ENCODE assay signal across 10 cellular contexts in the genomic region with DNA sequence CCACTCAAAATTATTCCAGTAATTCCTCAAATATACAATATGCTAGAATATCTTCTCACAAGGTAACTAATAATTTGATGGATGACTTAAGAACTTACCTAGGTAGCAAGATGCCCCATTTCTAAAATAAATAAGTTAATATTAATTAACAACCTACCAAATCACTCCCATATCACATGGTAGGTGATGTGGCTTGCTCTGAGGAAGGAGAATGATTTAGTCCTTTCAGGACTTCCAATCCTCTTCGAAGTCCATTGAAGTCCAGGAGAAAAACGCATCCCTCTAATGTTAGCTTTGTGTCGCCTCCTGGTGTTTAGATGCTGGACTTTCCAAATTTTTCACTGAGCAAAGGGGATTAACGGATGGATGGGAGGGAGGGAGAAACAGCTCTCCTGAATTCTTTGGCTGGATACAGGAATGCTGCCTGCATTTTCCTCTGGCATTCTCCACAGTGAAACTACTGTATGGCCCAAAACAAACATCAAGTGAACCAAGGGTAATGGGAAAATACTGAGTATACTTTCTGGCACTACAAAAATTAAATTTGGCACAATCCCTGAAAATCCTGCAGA. TPM values are rescaled to one million over a fixed set of nuclear protein-coding genes. Genes with fewer than 3 reads are reported as not detected.
DNase-seq lines count a peak whose midpoint lies in the region; ATAC-seq and TF ChIP-seq lines count a peak whose summit lies in the region.
"Had no signal": no experiment of that assay in that cellular context is flagged by ENCODE, and none has a peak within 500 bp of the region (broad histone marks: within the 10 kb centered on the region; RNA-seq: fewer than 3 reads in every experiment).

No MANE protein-coding gene starts in this region.

- H3K27ac Mint-ChIP-seq in MCF 10A (ENCODE audit: low read depth, unreplicated experiment) (no peak overlapping the region), type B pancreatic cell (no peak overlapping the region)
- no peak overlapping the region for H3K27ac Mint-ChIP-seq in activated T-cell treated with anti-CD3 and anti-CD28 coated beads, Interleukin-2, amount 50 U/mL, for 72 hours

- H3K27ac ChIP-seq in breast epithelium (peak overlapping the region; percentile 26 to 34), adrenal gland (no peak overlapping the region), left ventricle myocardium inferior (replicated peaks) (no peak overlapping the region)
- H3K27ac ChIP-seq: HL-60 had no signal

- TF ChIP-seq CTCF in breast epithelium (IDR thresholded peaks at IDR 0.05): peak in 2 of 3 donors; percentile 24 to 38
- no peak for TF ChIP-seq CTCF in MCF 10A (IDR thresholded peaks at IDR 0.05; ENCODE audit: unreplicated experiment)
- peak in 4 of 6 experiments; percentile 7 to 37 (median 20) for TF ChIP-seq CTCF in adrenal gland (IDR thresholded peaks at IDR 0.05)
- TF ChIP-seq CTCF in left ventricle myocardium inferior (IDR thresholded peaks at IDR 0.05; ENCODE audit: borderline replicate concordance): peak; percentile 31
- peak; percentile 59 for TF ChIP-seq CTCF in type B pancreatic cell (conservative IDR thresholded peaks at IDR 0.05)

- H3K9me3 Mint-ChIP-seq in MCF 10A (ENCODE audit: unreplicated experiment) (no peaks in the 10 kb centered on the region), type B pancreatic cell (peaks cover 10% of the 10 kb centered on the region)
- peaks cover 2 to 8% of the 10 kb centered on the region in 2 donors for H3K9me3 Mint-ChIP-seq in activated T-cell treated with anti-CD3 and anti-CD28 coated beads, Interleukin-2, amount 50 U/mL, for 72 hours

- no peak for TF ChIP-seq POLR2A in breast epithelium (IDR thresholded peaks at IDR 0.05)
- no peak for TF ChIP-seq POLR2A in adrenal gland (IDR thresholded peaks at IDR 0.05)

- ATAC-seq in activated T-cell treated with anti-CD3 and anti-CD28 coated beads, Interleukin-2, amount 50 U/mL, for 72 hours (replicated peaks in 1 of 2): no peak
- no peak for ATAC-seq in GM21723 (IDR thresholded peaks at IDR 0.05; ENCODE audit: unreplicated experiment)

- H3K4me1 ChIP-seq in breast epithelium: peaks cover 0 to 16% of the 10 kb centered on the region in 2 donors
- H3K4me1 ChIP-seq in adrenal gland (replicated peaks in 1 of 2): no peaks in the 10 kb centered on the region
- peaks cover 31% of the 10 kb centered on the region for H3K4me1 ChIP-seq in left ventricle myocardium inferior

- POLR2A ChIA-PET in MCF 10A (lab: Yijun Ruan, JAX): interaction anchor here (0.7 to 4.7 kb wide), 7 partner anchors 8 to 184 kb away, joined by 3 to 51 read pairs (median 6); no protein-coding TSS in a partner anchor

- H3K4me3 Mint-ChIP-seq in MCF 10A (ENCODE audit: unreplicated experiment): no peak overlapping the region
- H3K4me3 Mint-ChIP-seq in type B pancreatic cell: no peak overlapping the region
- no peak overlapping the region for H3K4me3 Mint-ChIP-seq in activated T-cell treated with anti-CD3 and anti-CD28 coated beads, Interleukin-2, amount 50 U/mL, for 72 hours

- H3K27me3 ChIP-seq in breast epithelium: no peaks in the 10 kb centered on the region
- no peaks in the 10 kb centered on the region for H3K27me3 ChIP-seq in adrenal gland
- H3K27me3 ChIP-seq in left ventricle myocardium inferior (ENCODE audit: low read depth): no peaks in the 10 kb centered on the region

- intact Hi-C loops in breast epithelium (cut with DNase I; ENCODE audit: low total_unique reads) (no loop called here), MCF 10A (cut with micrococcal nuclease) (no loop called here), adrenal gland (cut with DNase I) (no loop called here), left ventricle myocardium inferior (cut with micrococcal nuclease) (no loop called here)

- H3K9me3 ChIP-seq in breast epithelium: no peaks in the 10 kb centered on the region
- no peaks in the 10 kb centered on the region for H3K9me3 ChIP-seq in adrenal gland (replicated peaks in 1 of 3)
- no peaks in the 10 kb centered on the region for H3K9me3 ChIP-seq in left ventricle myocardium inferior (replicated peaks)

- peaks cover 29% of the 10 kb centered on the region for H3K4me1 Mint-ChIP-seq in MCF 10A (ENCODE audit: insufficient read depth, unreplicated experiment)
- peaks cover 14% of the 10 kb centered on the region for H3K4me1 Mint-ChIP-seq in type B pancreatic cell (ENCODE audit: unreplicated experiment)
- no peaks in the 10 kb centered on the region for H3K4me1 Mint-ChIP-seq in activated T-cell treated with anti-CD3 and anti-CD28 coated beads, Interleukin-2, amount 50 U/mL, for 72 hours (ENCODE audit: low read depth)

- H3K27me3 Mint-ChIP-seq in MCF 10A (ENCODE audit: insufficient read depth, unreplicated experiment) (no peaks in the 10 kb centered on the region), type B pancreatic cell (no peaks in the 10 kb centered on the region)
- peaks cover 9% of the 10 kb centered on the region for H3K27me3 Mint-ChIP-seq in activated T-cell treated with anti-CD3 and anti-CD28 coated beads, Interleukin-2, amount 50 U/mL, for 72 hours (ENCODE audit: low read depth)

- H3K4me3 ChIP-seq in breast epithelium: no peak overlapping the region
- no peak overlapping the region for H3K4me3 ChIP-seq in adrenal gland
- H3K4me3 ChIP-seq in left ventricle myocardium inferior: no peak overlapping the region

- CTCF ChIA-PET in MCF 10A (lab: Yijun Ruan, JAX): interaction anchor here (0.6 to 1.3 kb wide), 5 partner anchors 20 to 199 kb away, joined by 3 to 5 read pairs (median 3); no protein-coding TSS in a partner anchor

- H3K36me3 Mint-ChIP-seq in MCF 10A (ENCODE audit: insufficient read depth, unreplicated experiment): peaks cover 8% of the 10 kb centered on the region
- H3K36me3 Mint-ChIP-seq in type B pancreatic cell: peaks cover 17% of the 10 kb centered on the region
- no peaks in the 10 kb centered on the region for H3K36me3 Mint-ChIP-seq in activated T-cell treated with anti-CD3 and anti-CD28 coated beads, Interleukin-2, amount 50 U/mL, for 72 hours (ENCODE audit: insufficient read depth in 2 of 2)

- WGBS in adrenal gland, 4 donors: 77 to 85% (median 83%) methylated on average over 4 of the region's 4 CpGs

- H3K36me3 ChIP-seq in breast epithelium (no peaks in the 10 kb centered on the region), adrenal gland (replicated peaks in 1 of 2) (no peaks in the 10 kb centered on the region), left ventricle myocardium inferior (no peaks in the 10 kb centered on the region)

- DNase-seq in breast epithelium (ENCODE audit: low spot score in 2 of 2) (no peak), MCF 10A (ENCODE audit: unreplicated experiment) (no peak), adrenal gland (no peak), left ventricle myocardium inferior (no peak), type B pancreatic cell (ENCODE audit: extremely low spot score, unreplicated experiment) (no peak)
- no peak for DNase-seq in activated T-cell treated with anti-CD3 and anti-CD28 coated beads, Interleukin-2, amount 50 U/mL, for 72 hours
- no peak for DNase-seq in stimulated activated naive CD4-positive, alpha-beta T cell treated with Interleukin-2 at 50 U/mL for 16 hours (lab: John Stamatoyannopoulos, UW)
- DNase-seq: amniotic stem cell had no signal

- BruUV-seq in MCF 10A (replicated peaks; lab: Mats Ljungman, UMichigan): no TSS peak

RNA-seq across cellular contexts. Expression of gene PRICKLE2, which starts 58.6 kb away (rescaled TPM):
- total RNA-seq in breast epithelium (10 to 100 TPM; 35.1 to 72.5 (median 44.5) TPM), MCF 10A (2022) (9.6 and 11.4 TPM in 2 replicates), adrenal gland (10 to 100 TPM in 2 of 8 donors, 1 to 10 TPM in 6; 5.4 to 14.4 (median 9.1) TPM), left ventricle myocardium inferior (8.7 TPM), type B pancreatic cell (ENCODE audit: low replicate concordance) (10.0 and 23.6 TPM in 2 replicates)
- polyA plus RNA-seq in adrenal gland: 1 to 10 TPM; 1.3 to 2.6 (median 2.2) TPM
- total RNA-seq in activated T-cell treated with anti-CD3 and anti-CD28 coated beads, Interleukin-2, amount 50 U/mL, for 72 hours: under 1 TPM; 0.09 to 0.17 TPM

Comparison
In these comparisons a context has a peak if more than half of its experiments do, and no peak if none do; other contexts are left out.
1. H3K27ac ChIP-seq: peak in breast epithelium (2 of 2); none in adrenal gland (0 of 5) and left ventricle myocardium inferior (single experiment).